8 cellular contexts compared by ENCODE assay signal in genomic region chr19:45038931-45039893, GRCh38. TPM values are rescaled to one million over a fixed set of nuclear protein-coding genes. Genes with fewer than 3 reads are reported as not detected.
DNase-seq lines count a peak whose midpoint lies in the region; ATAC-seq and TF ChIP-seq lines count a peak whose summit lies in the region.

TSS of gene CLASRP (plus strand) at chr19:45039045. CDS start at chr19:45040213, 1,168 bp downstream.

- H2BK15ac ChIP-seq in neuronal stem cell (ENCODE audit: low read length): no peak within 1 kb of the TSS

- ATAC-seq in foreskin keratinocyte: peak; percentile 88

- peak; percentile 90 for DNase-seq in EH (ENCODE audit: low read depth)
- peak; percentile 69 for DNase-seq in H4 (ENCODE audit: low spot score)
- peak; percentile 88 for DNase-seq in M059J (ENCODE audit: low read depth)
- peak; percentile 91 to 93 for DNase-seq in SJSA1 (ENCODE audit: low read depth in 1 of 2, low spot score in 2 of 2)
- peak; percentile 79 for DNase-seq in activated gamma-delta T cell treated with anti-CD3 and anti-CD28 coated beads, Interleukin-2, amount 50 U/mL, for 16 hours (ENCODE audit: low read depth)
- peak; percentile 58 to 74 for DNase-seq in foreskin keratinocyte
- peak; percentile 80 for DNase-seq in neuronal stem cell (ENCODE audit: low spot score)

- H3K4me1 ChIP-seq in SJSA1 (replicated peaks) (peaks cover 8% of the 10 kb centered on the region), foreskin keratinocyte (peaks cover 8% of the 10 kb centered on the region), neuronal stem cell (ENCODE audit: control insufficient read depth in 2 of 2, insufficient read depth in 1 of 2, low read depth in 1 of 2, low read length in 2 of 2) (peaks cover 8 to 11% of the 10 kb centered on the region in 2 donors), subcutaneous abdominal adipose tissue (ENCODE audit: control insufficient read depth in 5 of 5, insufficient read depth in 5 of 5, low read length in 5 of 5) (peaks cover 11 to 35% (median 22%) of the 10 kb centered on the region in 5 donors)

- H2AFZ ChIP-seq in neuronal stem cell (ENCODE audit: low read length): peak within 1 kb of the TSS; percentile 93

- peak within 1 kb of the TSS; percentile 92 for H4K8ac ChIP-seq in neuronal stem cell (ENCODE audit: low read depth, low read length)

- H3K9ac ChIP-seq in neuronal stem cell (ENCODE audit: low read depth, low read length, poor library complexity) (peak within 1 kb of the TSS; percentile 98), subcutaneous abdominal adipose tissue (ENCODE audit: low read length in 5 of 5) (peak within 1 kb of the TSS; percentile 63 to 99 (median 95))

- no peak within 1 kb of the TSS for H4K91ac ChIP-seq in neuronal stem cell (ENCODE audit: low read depth, low read length, poor library complexity)

- peak within 1 kb of the TSS; percentile 68 for H2AK5ac ChIP-seq in neuronal stem cell (ENCODE audit: low read depth, low read length)

- H3K27ac ChIP-seq in SJSA1: peak within 1 kb of the TSS; percentile 84
- peak within 1 kb of the TSS; percentile 72 for H3K27ac ChIP-seq in foreskin keratinocyte
- peak within 1 kb of the TSS; percentile 85 for H3K27ac ChIP-seq in neuronal stem cell (replicated peaks; ENCODE audit: low read length)
- H3K27ac ChIP-seq in subcutaneous abdominal adipose tissue (ENCODE audit: low read depth, low read length): peak within 1 kb of the TSS; percentile 98

- H3K79me1 ChIP-seq in neuronal stem cell (ENCODE audit: low read depth, low read length): peaks cover 15% of the 10 kb centered on the region

- H3K9me3 ChIP-seq in SJSA1 (replicated peaks) (no peaks in the 10 kb centered on the region), neuronal stem cell (replicated peaks in 1 of 2; ENCODE audit: control insufficient read depth in 2 of 2, insufficient read depth in 1 of 2, low read depth in 1 of 2, low read length in 2 of 2) (peaks cover 0 to 1% of the 10 kb centered on the region in 2 donors), subcutaneous abdominal adipose tissue (ENCODE audit: control insufficient read depth in 5 of 5, low read length in 5 of 5) (peaks cover 0 to 5% (median 4%) of the 10 kb centered on the region in 5 donors)

- H2BK5ac ChIP-seq in neuronal stem cell (ENCODE audit: low read length): peak within 1 kb of the TSS; percentile 83

- no peak within 1 kb of the TSS for H2BK120ac ChIP-seq in neuronal stem cell (ENCODE audit: low read depth, low read length)

- peak within 1 kb of the TSS; percentile 75 for H3K4me2 ChIP-seq in neuronal stem cell (ENCODE audit: insufficient read depth, low read length, poor library complexity, severe bottlenecking)

- H3K36me3 ChIP-seq in SJSA1: peaks cover 71% of the 10 kb centered on the region
- peaks cover 29 to 44% of the 10 kb centered on the region in 2 donors for H3K36me3 ChIP-seq in neuronal stem cell (replicated peaks in 1 of 2; ENCODE audit: control insufficient read depth in 2 of 2, insufficient read depth in 2 of 2, low read length in 2 of 2)
- peaks cover 0 to 69% (median 45%) of the 10 kb centered on the region in 5 donors for H3K36me3 ChIP-seq in subcutaneous abdominal adipose tissue (ENCODE audit: control insufficient read depth in 5 of 5, insufficient read depth in 5 of 5, low read length in 5 of 5)

- peak within 1 kb of the TSS; percentile 93 for H3K4me3 ChIP-seq in SJSA1
- H3K4me3 ChIP-seq in neuronal stem cell (ENCODE audit: low read length in 2 of 2): peak within 1 kb of the TSS; percentile 90 to 91
- peak within 1 kb of the TSS; percentile 83 to 94 (median 87) for H3K4me3 ChIP-seq in subcutaneous abdominal adipose tissue (ENCODE audit: low read depth in 1 of 5, low read length in 5 of 5)

- H2BK12ac ChIP-seq in neuronal stem cell (ENCODE audit: low read length): no peak within 1 kb of the TSS

- no peak for TF ChIP-seq CTCF in foreskin keratinocyte (conservative IDR thresholded peaks at IDR 0.05)

- H3K18ac ChIP-seq in neuronal stem cell (ENCODE audit: low read length): peak within 1 kb of the TSS; percentile 99

- H3K27me3 ChIP-seq in SJSA1 (replicated peaks): no peaks in the 10 kb centered on the region
- no peaks in the 10 kb centered on the region for H3K27me3 ChIP-seq in foreskin keratinocyte
- H3K27me3 ChIP-seq in neuronal stem cell (ENCODE audit: control insufficient read depth in 3 of 3, insufficient read depth in 3 of 3, low read depth in 1 of 3, low read length in 3 of 3): no peaks in the 10 kb centered on the region
- H3K27me3 ChIP-seq in subcutaneous abdominal adipose tissue (ENCODE audit: control insufficient read depth in 5 of 5, insufficient read depth in 4 of 5, low read length in 5 of 5): no peaks in the 10 kb centered on the region

- peak within 1 kb of the TSS; percentile 98 for H3K23ac ChIP-seq in neuronal stem cell (ENCODE audit: low read depth, low read length, poor library complexity)

- H3K14ac ChIP-seq in neuronal stem cell (ENCODE audit: low read length): no peak within 1 kb of the TSS

- no CpG with 5 or more reads among the region's 62 CpGs for WGBS in neuronal stem cell (ENCODE audit: extremely low coverage in 2 of 2, insufficient read length in 2 of 2, insufficient replicate concordance in 1 of 2), 2 donors

- no peak within 1 kb of the TSS for H3K4ac ChIP-seq in neuronal stem cell (ENCODE audit: low read length)

RNA-seq across cellular contexts. Expression of gene CLASRP, which starts in this region (rescaled TPM):
- 17.6 and 20.4 TPM in 2 replicates for total RNA-seq in H4 (2014; rRNA removed; shearing (Covaris generic))
- total RNA-seq in M059J (2014; rRNA removed; shearing (Covaris generic)): 18.6 and 64.6 TPM in 2 replicates
- total RNA-seq in SJSA1 (2014; rRNA removed; shearing (Covaris generic)): 14.4 and 51.8 TPM in 2 replicates
- 25.9 and 30.2 TPM in 2 replicates for total RNA-seq in foreskin keratinocyte
- polyA plus RNA-seq in foreskin keratinocyte: 43.5 and 46.7 TPM in 2 replicates
- polyA plus RNA-seq in neuronal stem cell (2013, experiment 1 of 2): 37.0 TPM
- polyA plus RNA-seq in neuronal stem cell (2013, experiment 2 of 2): 35.8 TPM

Comparison
In these comparisons a context has a peak if more than half of its experiments do, and no peak if none do; other contexts are left out.
1. Peak in every context shown above with its lines: DNase-seq, ATAC-seq, H3K4me3 ChIP-seq and H3K27ac ChIP-seq.